ENCODE assay signal across 10 cellular contexts in genomic region chr18:55421612-55422381, GRCh38.
DNase-seq lines count a peak whose midpoint lies in the region; ATAC-seq and TF ChIP-seq lines count a peak whose summit lies in the region.
"Had no signal": no experiment of that assay in that cellular context is flagged by ENCODE, and none has a peak within 500 bp of the region (broad histone marks: within the 10 kb centered on the region; RNA-seq: fewer than 3 reads in every experiment).

No MANE protein-coding gene starts in this region.

- ATAC-seq in sciatic nerve, result peak; percentile 56
- ATAC-seq in left lobe of liver, result no peak
- ATAC-seq: activated T-helper 17 cell treated with anti-CD3 and anti-CD28 coated beads, Interleukin-2, amount 50 U/mL, for 72 hours had no signal

- H3K9me3 ChIP-seq in OCI-LY3 (ENCODE audit: insufficient read depth, low read length), result no peaks in the 10 kb centered on the region

- H3K36me3 ChIP-seq in OCI-LY3 (replicated peaks; ENCODE audit: low read depth, low read length), result peaks cover 15% of the 10 kb centered on the region

- peaks cover 100% of the 10 kb centered on the region for H3K79me2 ChIP-seq in OCI-LY3 (ENCODE audit: low read length)

- H3K4me3 ChIP-seq in OCI-LY3 (ENCODE audit: low read length), result peak overlapping the region; percentile 73
- H3K4me3 ChIP-seq in fibroblast of villous mesenchyme (ENCODE audit: low read depth, low read length), result peak overlapping the region; percentile 52
- H3K4me3 ChIP-seq: PC-9 had no signal

- no peaks in the 10 kb centered on the region for H3K27me3 ChIP-seq in OCI-LY3 (ENCODE audit: low read depth, low read length)

- TF ChIP-seq CTCF in OCI-LY3 (IDR thresholded peaks at IDR 0.05; ENCODE audit: low read depth, low read length), result no peak
- no peak for TF ChIP-seq CTCF in fibroblast of villous mesenchyme (IDR thresholded peaks at IDR 0.05; ENCODE audit: insufficient read depth, low read depth, low read length)

- H2AFZ ChIP-seq in OCI-LY3 (ENCODE audit: low read depth, low read length), result no peak overlapping the region
- H2AFZ ChIP-seq: PC-9 had no signal

- intact Hi-C loops in sciatic nerve (cut with DNase I), result no loop called here

- peaks cover 98% of the 10 kb centered on the region for H4K20me1 ChIP-seq in OCI-LY3 (ENCODE audit: insufficient read depth, low read length)

- H3K4me2 ChIP-seq in OCI-LY3 (ENCODE audit: low read length), result peak overlapping the region; percentile 91
- H3K4me2 ChIP-seq: PC-9 had no signal

- peaks cover 89% of the 10 kb centered on the region for H3K4me1 ChIP-seq in OCI-LY3 (ENCODE audit: low read length)

- peak overlapping the region; percentile 46 for H3K9ac ChIP-seq in OCI-LY3 (ENCODE audit: low read length)

- DNase-seq in Daoy (ENCODE audit: low read depth) (peak; percentile 15), fibroblast of villous mesenchyme (ENCODE audit: low read depth) (peak; percentile 54), sciatic nerve (ENCODE audit: low spot score) (no peak), hepatic stellate cell (ENCODE audit: low spot score) (no peak), left lobe of liver (ENCODE audit: low spot score) (no peak), NCI-H1092 (lab: John Stamatoyannopoulos, UW) (no peak), NCI-H1436 (lab: John Stamatoyannopoulos, UW) (no peak)
- DNase-seq: PC-9 had no signal

- peak overlapping the region; percentile 71 for H3K27ac ChIP-seq in OCI-LY3 (ENCODE audit: low read length)
- H3K27ac ChIP-seq: PC-9 had no signal

Comparison
In these comparisons a context has a peak if more than half of its experiments do, and no peak if none do; other contexts are left out.
1. DNase-seq: peak in Daoy (single experiment) and fibroblast of villous mesenchyme (single experiment); none in sciatic nerve (single experiment), hepatic stellate cell (single experiment), left lobe of liver (single experiment), NCI-H1092 (single experiment) and NCI-H1436 (single experiment).